ENCODE assay signal across 14 cellular contexts in genomic region chr14:20792561-20792960, GRCh38. TPM values are rescaled to one million over a fixed set of nuclear protein-coding genes. Genes with fewer than 3 reads are reported as not detected.
"Had no signal": no experiment of that assay in that cellular context is flagged by ENCODE, and none has a peak within 500 bp of the region (broad histone marks: within the 10 kb centered on the region; RNA-seq: fewer than 3 reads in every experiment).

No MANE protein-coding gene starts in this region.

RNA-seq across cellular contexts. Expression of gene RNASE1, which starts 10.1 kb away (rescaled TPM):
- total RNA-seq: activated B cell treated with CpG ODN at 0.5 μM for 24 hours; activated CD4-positive, alpha-beta memory T cell treated with anti-CD3 and anti-CD28 coated beads for 36 hours; activated CD4-positive, alpha-beta T cell treated with anti-CD3 and anti-CD28 coated beads, Interleukin-2, amount 10 ng/mL, durations not matched to agents 24 days and 14 days; activated CD8-positive, alpha-beta memory T cell treated with anti-CD3 and anti-CD28 coated beads for 36 hours; activated CD8-positive, alpha-beta T cell treated with anti-CD3 and anti-CD28 coated beads for 36 hours; activated T-cell treated with anti-CD3 and anti-CD28 coated beads, Interleukin-2, amount 50 U/mL, for 72 hours; activated T-helper 1 cell treated with anti-CD3 and anti-CD28 coated beads, Interleukin-12 subunit alpha, Interleukin-12 subunit beta, Interleukin-2, Interleukin-4 antibody, amounts not matched to agents 30 ng/mL and 10 ng/mL and 1 ng/mL, durations not matched to agents 14 hours and 24 hours and 36 hours; activated T-helper 2 cell treated with anti-CD3 and anti-CD28 coated beads, Interferon-gamma antibody, Interleukin-2, Interleukin-4, amounts not matched to agents 10 μg/mL and 5 μg/mL and 100 μg/mL, durations not matched to agents 14 hours and 24 hours and 36 hours; bronchial epithelial cell had no signal

RNA-seq across cellular contexts. Expression of gene RNASE6, which starts 11.5 kb away (rescaled TPM):
- total RNA-seq: activated T-cell treated with anti-CD3 and anti-CD28 coated beads, Interleukin-2, amount 50 U/mL, for 72 hours; bronchial epithelial cell; cardiac muscle cell had no signal

RNA-seq across cellular contexts. Expression of gene EDDM3B, which starts 24.4 kb away (rescaled TPM):
- total RNA-seq: activated B cell treated with CpG ODN at 0.5 μM for 24 hours; activated CD4-positive, alpha-beta memory T cell treated with anti-CD3 and anti-CD28 coated beads for 36 hours; activated CD4-positive, alpha-beta T cell treated with anti-CD3 and anti-CD28 coated beads, Interleukin-2, amount 10 ng/mL, durations not matched to agents 24 days and 14 days; activated CD8-positive, alpha-beta memory T cell treated with anti-CD3 and anti-CD28 coated beads for 36 hours; activated CD8-positive, alpha-beta T cell treated with anti-CD3 and anti-CD28 coated beads for 36 hours; activated naive CD8-positive, alpha-beta T cell treated with anti-CD3 and anti-CD28 coated beads, Interleukin-2, amount 10 ng/mL, durations not matched to agents 7 days and 5 days; activated T-cell treated with anti-CD3 and anti-CD28 coated beads, Interleukin-2, amount 50 U/mL, for 4 hours; activated T-cell treated with anti-CD3 and anti-CD28 coated beads, Interleukin-2, amount 50 U/mL, for 72 hours; activated T-helper 1 cell treated with anti-CD3 and anti-CD28 coated beads, Interleukin-12 subunit alpha, Interleukin-12 subunit beta, Interleukin-2, Interleukin-4 antibody, amounts not matched to agents 30 ng/mL and 10 ng/mL and 1 ng/mL, durations not matched to agents 14 hours and 24 hours and 36 hours; activated T-helper 2 cell treated with anti-CD3 and anti-CD28 coated beads, Interferon-gamma antibody, Interleukin-2, Interleukin-4, amounts not matched to agents 10 μg/mL and 5 μg/mL and 100 μg/mL, durations not matched to agents 14 hours and 24 hours and 36 hours; ascending aorta; bronchial epithelial cell; cardiac muscle cell had no signal
- polyA plus RNA-seq: adipose tissue had no signal

RNA-seq across cellular contexts. Expression of gene EDDM3A, which starts 46.9 kb away (rescaled TPM):
- total RNA-seq: activated B cell treated with CpG ODN at 0.5 μM for 24 hours; activated CD4-positive, alpha-beta memory T cell treated with anti-CD3 and anti-CD28 coated beads for 36 hours; activated CD4-positive, alpha-beta T cell treated with anti-CD3 and anti-CD28 coated beads, Interleukin-2, amount 10 ng/mL, durations not matched to agents 24 days and 14 days; activated CD8-positive, alpha-beta memory T cell treated with anti-CD3 and anti-CD28 coated beads for 36 hours; activated CD8-positive, alpha-beta T cell treated with anti-CD3 and anti-CD28 coated beads for 36 hours; activated naive CD8-positive, alpha-beta T cell treated with anti-CD3 and anti-CD28 coated beads, Interleukin-2, amount 10 ng/mL, durations not matched to agents 7 days and 5 days; activated T-cell treated with anti-CD3 and anti-CD28 coated beads, Interleukin-2, amount 50 U/mL, for 4 hours; activated T-cell treated with anti-CD3 and anti-CD28 coated beads, Interleukin-2, amount 50 U/mL, for 72 hours; activated T-helper 1 cell treated with anti-CD3 and anti-CD28 coated beads, Interleukin-12 subunit alpha, Interleukin-12 subunit beta, Interleukin-2, Interleukin-4 antibody, amounts not matched to agents 30 ng/mL and 10 ng/mL and 1 ng/mL, durations not matched to agents 14 hours and 24 hours and 36 hours; activated T-helper 2 cell treated with anti-CD3 and anti-CD28 coated beads, Interferon-gamma antibody, Interleukin-2, Interleukin-4, amounts not matched to agents 10 μg/mL and 5 μg/mL and 100 μg/mL, durations not matched to agents 14 hours and 24 hours and 36 hours; ascending aorta; bronchial epithelial cell; cardiac muscle cell had no signal
- polyA plus RNA-seq: adipose tissue had no signal
